10 cellular contexts compared by ENCODE assay signal in the genomic region with DNA sequence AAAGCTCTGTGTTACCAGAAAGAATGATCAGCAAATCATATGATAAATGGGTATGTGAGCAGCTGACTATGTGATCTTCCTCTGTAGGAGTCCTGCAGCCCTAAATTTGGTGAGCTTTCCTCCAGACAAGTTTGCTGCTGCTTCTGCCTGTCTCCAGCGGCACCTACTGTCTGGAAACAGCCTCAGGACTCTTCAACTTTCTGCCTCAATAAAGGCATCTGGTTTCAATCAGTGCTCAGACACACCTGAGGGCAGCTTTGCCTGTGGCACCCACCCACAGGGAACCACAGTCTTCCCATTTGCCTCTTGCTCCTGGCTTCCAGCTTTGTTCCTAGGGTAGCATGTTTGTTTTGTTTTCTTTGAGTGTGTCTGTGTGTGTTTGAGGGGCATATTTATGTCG.
A peak's percentile ranks its signal among the peaks of the same experiment; 100 is the strongest.
DNase-seq lines count a peak whose midpoint lies in the region; ATAC-seq and TF ChIP-seq lines count a peak whose summit lies in the region.
"Had no signal": no experiment of that assay in that cellular context is flagged by ENCODE, and none has a peak within 500 bp of the region (broad histone marks: within the 10 kb centered on the region; RNA-seq: fewer than 3 reads in every experiment).

No MANE protein-coding gene starts in this region.

- no peaks in the 10 kb centered on the region for H4K20me1 ChIP-seq in smooth muscle cell (ENCODE audit: low read depth)

- H3K27ac Mint-ChIP-seq in activated CD4-positive, alpha-beta T cell treated with anti-CD3 and anti-CD28 coated beads, Interleukin-2, amount 10 ng/mL, durations not matched to agents 24 days and 14 days, result no peak overlapping the region
- H3K27ac Mint-ChIP-seq: activated naive CD8-positive, alpha-beta T cell treated with anti-CD3 and anti-CD28 coated beads, Interleukin-2, amount 50 U/mL, for 24 hours had no signal

- no peak overlapping the region for H3K9ac ChIP-seq in smooth muscle cell (ENCODE audit: low read depth)

- peak; percentile 54 for DNase-seq in activated CD4-positive, alpha-beta T cell treated with anti-CD3 and anti-CD28 coated beads, Interleukin-2, amount 10 ng/mL, durations not matched to agents 24 days and 14 days
- DNase-seq in activated CD4-positive, alpha-beta T cell treated with anti-CD3 and anti-CD28 coated beads, Interleukin-2, amount 50 U/mL, for 1 hour, result no peak
- DNase-seq in Panc1 (ENCODE audit: low read depth, low spot score) (no peak), epithelial cell of proximal tubule (ENCODE audit: low read depth) (no peak), smooth muscle cell (lab: John Stamatoyannopoulos, UW; ENCODE audit: unreplicated experiment) (no peak), upper lobe of right lung (no peak)
- DNase-seq in activated CD4-positive, alpha-beta T cell treated with anti-CD3 and anti-CD28 coated beads, Interleukin-2, amount 50 U/mL, for 48 hours, result no peak
- DNase-seq: activated naive CD8-positive, alpha-beta T cell treated with anti-CD3 and anti-CD28 coated beads, Interleukin-2, amount 50 U/mL, for 24 hours; NCI-H345 had no signal

- in situ Hi-C loops in Panc1 (cut with HindIII; ENCODE audit: low pct_unique_long_range_greater_than_20kb, low sequenced_read_pairs), result no loop called here

- no peaks in the 10 kb centered on the region for H3K36me3 Mint-ChIP-seq in activated CD4-positive, alpha-beta T cell treated with anti-CD3 and anti-CD28 coated beads, Interleukin-2, amount 10 ng/mL, durations not matched to agents 24 days and 14 days (ENCODE audit: low read depth)

- H2AFZ ChIP-seq in smooth muscle cell (ENCODE audit: low read depth), result no peak overlapping the region

- ATAC-seq in Panc1 (no peak), upper lobe of right lung (no peak), GM19452 (IDR thresholded peaks at IDR 0.05; ENCODE audit: unreplicated experiment) (no peak)
- ATAC-seq: activated naive CD8-positive, alpha-beta T cell treated with anti-CD3 and anti-CD28 coated beads, Interleukin-2, amount 50 U/mL, for 24 hours had no signal

- peaks cover 9% of the 10 kb centered on the region; the same call in 1 of the 2 replicates for H3K9me3 ChIP-seq in Panc1 (ENCODE audit: control insufficient read depth, insufficient read depth, low read depth, low read length)
- no peaks in the 10 kb centered on the region for H3K9me3 ChIP-seq in smooth muscle cell (replicated peaks; ENCODE audit: low read depth)
- no peaks in the 10 kb centered on the region for H3K9me3 ChIP-seq in upper lobe of right lung

- no peaks in the 10 kb centered on the region for H3F3A ChIP-seq in smooth muscle cell (ENCODE audit: low read depth)

- H3K9me3 Mint-ChIP-seq in activated CD4-positive, alpha-beta T cell treated with anti-CD3 and anti-CD28 coated beads, Interleukin-2, amount 10 ng/mL, durations not matched to agents 24 days and 14 days, result no peaks in the 10 kb centered on the region
- H3K9me3 Mint-ChIP-seq: activated naive CD8-positive, alpha-beta T cell treated with anti-CD3 and anti-CD28 coated beads, Interleukin-2, amount 50 U/mL, for 24 hours had no signal

- no peak overlapping the region for H3K4me3 ChIP-seq in Panc1 (ENCODE audit: low read depth in 2 of 2, low read length in 2 of 2)
- no peak overlapping the region for H3K4me3 ChIP-seq in epithelial cell of proximal tubule (ENCODE audit: low read depth, low read length)
- H3K4me3 ChIP-seq in smooth muscle cell, result no peak overlapping the region
- H3K4me3 ChIP-seq in upper lobe of right lung, result no peak overlapping the region

- H3K4me2 ChIP-seq in smooth muscle cell, result no peak overlapping the region

- 0 out of 2 replicates have a peak, but pooled peaks have one; percentile 10 for TF ChIP-seq CTCF in Panc1 (IDR thresholded peaks at IDR 0.05)
- peak; percentile 50 for TF ChIP-seq CTCF in epithelial cell of proximal tubule (conservative IDR thresholded peaks at IDR 0.05; ENCODE audit: low read depth, low read length)
- peak; percentile 28 for TF ChIP-seq CTCF in smooth muscle cell (IDR thresholded peaks at IDR 0.05; ENCODE audit: borderline replicate concordance, insufficient read depth, poor library complexity, severe bottlenecking)
- no peak for TF ChIP-seq CTCF in upper lobe of right lung (IDR thresholded peaks at IDR 0.05)

- WGBS in smooth muscle cell (ENCODE audit: low lambda C conversion rate), result 52% methylated on average over 2 of the region's 2 CpGs

- H3K36me3 ChIP-seq in Panc1 (ENCODE audit: control insufficient read depth, insufficient read depth, low read length) (no peaks in the 10 kb centered on the region), smooth muscle cell (ENCODE audit: low read depth) (no peaks in the 10 kb centered on the region), upper lobe of right lung (no peaks in the 10 kb centered on the region)

- no peak overlapping the region for H3K27ac ChIP-seq in Panc1 (ENCODE audit: low read length)
- no peak overlapping the region for H3K27ac ChIP-seq in smooth muscle cell (ENCODE audit: low read depth)
- no peak overlapping the region for H3K27ac ChIP-seq in upper lobe of right lung

- no peaks in the 10 kb centered on the region for H3K4me1 ChIP-seq in Panc1 (ENCODE audit: control insufficient read depth, insufficient read depth, low read length)
- no peaks in the 10 kb centered on the region for H3K4me1 ChIP-seq in smooth muscle cell (ENCODE audit: low read depth)
- no peaks in the 10 kb centered on the region for H3K4me1 ChIP-seq in upper lobe of right lung

- no TSS peak for BruUV-seq in Panc1 (replicated peaks; lab: Mats Ljungman, UMichigan)

- no peaks in the 10 kb centered on the region for H3K4me1 Mint-ChIP-seq in activated CD4-positive, alpha-beta T cell treated with anti-CD3 and anti-CD28 coated beads, Interleukin-2, amount 10 ng/mL, durations not matched to agents 24 days and 14 days
- H3K4me1 Mint-ChIP-seq: activated naive CD8-positive, alpha-beta T cell treated with anti-CD3 and anti-CD28 coated beads, Interleukin-2, amount 50 U/mL, for 24 hours had no signal

- CTCF ChIA-PET in Panc1 (lab: Charles Lee), result no interaction called here

- H3K27me3 ChIP-seq in Panc1 (ENCODE audit: control insufficient read depth, insufficient read depth, low read length) (no peaks in the 10 kb centered on the region), smooth muscle cell (ENCODE audit: low read depth) (no peaks in the 10 kb centered on the region), upper lobe of right lung (no peaks in the 10 kb centered on the region)

- no peaks in the 10 kb centered on the region for H3K79me2 ChIP-seq in smooth muscle cell (ENCODE audit: low read depth)

- intact Hi-C loops in activated CD4-positive, alpha-beta T cell treated with anti-CD3 and anti-CD28 coated beads, Interleukin-2, amount 10 ng/mL, durations not matched to agents 24 days and 14 days (cut with micrococcal nuclease), result no loop called here
- intact Hi-C loops in Panc1 (cut with micrococcal nuclease; ENCODE audit: unreplicated experiment) (no loop called here), upper lobe of right lung (cut with DNase I) (no loop called here)

- no peak overlapping the region for H3K4me3 Mint-ChIP-seq in activated CD4-positive, alpha-beta T cell treated with anti-CD3 and anti-CD28 coated beads, Interleukin-2, amount 10 ng/mL, durations not matched to agents 24 days and 14 days
- H3K4me3 Mint-ChIP-seq: activated naive CD8-positive, alpha-beta T cell treated with anti-CD3 and anti-CD28 coated beads, Interleukin-2, amount 50 U/mL, for 24 hours had no signal

- no peaks in the 10 kb centered on the region for H3K27me3 Mint-ChIP-seq in activated CD4-positive, alpha-beta T cell treated with anti-CD3 and anti-CD28 coated beads, Interleukin-2, amount 10 ng/mL, durations not matched to agents 24 days and 14 days

- POLR2A ChIA-PET in Panc1 (lab: Charles Lee), result no interaction called here
